29 cellular contexts compared by ENCODE assay signal in genomic region chr22:29933619-29934018, GRCh38.
"Had no signal": no experiment of that assay in that cellular context is flagged by ENCODE, and none has a peak within 500 bp of the region (broad histone marks: within the 10 kb centered on the region; RNA-seq: fewer than 3 reads in every experiment).

No MANE protein-coding gene starts in this region.

- DNase-seq: natural killer cell; occipital lobe; ovary; posterior cingulate gyrus; psoas muscle; right cardiac atrium; spleen; stimulated activated CD4-positive, alpha-beta T cell treated with anti-CD3 and anti-CD28 coated beads, Interleukin-12 subunit alpha, Interleukin-12 subunit beta, amount 100 ng/mL, for 4 hours; stimulated activated CD4-positive, alpha-beta T cell treated with anti-CD3 and anti-CD28 coated beads, Interleukin-1b, Interleukin-23, amount 100 ng/mL, for 48 hours; stimulated activated CD4-positive, alpha-beta T cell treated with anti-CD3 and anti-CD28 coated beads, Interleukin-4, amount 100 ng/mL, for 1 hour; stimulated activated CD4-positive, alpha-beta T cell treated with anti-CD3 and anti-CD28 coated beads, Interleukin-4, amount 100 ng/mL, for 4 hours; stimulated activated CD8-positive, alpha-beta memory T cell treated with anti-CD3 and anti-CD28 coated beads, Interleukin-4, amount 100 ng/mL, for 48 hours; stimulated activated naive CD4-positive, alpha-beta T cell; stimulated activated naive CD8-positive, alpha-beta T cell treated with anti-CD3 and anti-CD28 coated beads, Interleukin-15, amount 100 ng/mL, for 72 hours; stimulated activated naive CD8-positive, alpha-beta T cell treated with anti-CD3 and anti-CD28 coated beads, Interleukin-15, Interleukin-2, amounts not matched to agents 100 U/mL and 50 U/mL, for 24 hours; substantia nigra; testis; tibial artery; transverse colon; upper lobe of left lung had no signal

- H3K27ac ChIP-seq: neural progenitor cell, ovary, parathyroid adenoma, psoas muscle, skin epidermis, spleen, suprapubic skin, testis, tibial artery, transverse colon, upper lobe of left lung, vagina had no signal

- H3K4me1 ChIP-seq: neural progenitor cell, testis had no signal

- H3K4me2 ChIP-seq: neural progenitor cell, smooth muscle cell had no signal

- ATAC-seq: natural killer cell; psoas muscle; right cardiac atrium; sciatic nerve; stimulated activated memory B cell treated with anti-CD40 and anti-IgM and Interleukin-4, amounts not matched to agents 10 μg/mL and 1 μg/mL and 100 μg/mL, for 72 hours; stimulated activated naive CD8-positive, alpha-beta T cell treated with anti-CD3 and anti-CD28 coated beads, Interleukin-15, amount 100 ng/mL, for 72 hours; stimulated activated naive CD8-positive, alpha-beta T cell treated with anti-CD3 and anti-CD28 coated beads, Interleukin-15, Interleukin-2, amounts not matched to agents 100 U/mL and 50 U/mL, for 24 hours had no signal

- H3K4me3 ChIP-seq: neural progenitor cell, ovary, psoas muscle, skin epidermis, smooth muscle cell, spleen, suprapubic skin, testis, tibial artery, transverse colon, upper lobe of left lung, vagina had no signal

- H3K9me3 ChIP-seq: ovary, psoas muscle, spleen, suprapubic skin, testis, tibial artery, transverse colon, upper lobe of left lung, vagina had no signal

- H3K27me3 ChIP-seq: neural progenitor cell, ovary, spleen, suprapubic skin, testis, tibial artery, transverse colon, upper lobe of left lung, vagina had no signal

- H2AFZ ChIP-seq: neural progenitor cell, parathyroid adenoma had no signal

- H3K36me3 ChIP-seq: neural progenitor cell, ovary, spleen, suprapubic skin, tibial artery, transverse colon, upper lobe of left lung, vagina had no signal

- FAIRE-seq: urothelium cell line had no signal

- H3K9ac ChIP-seq: neural progenitor cell, parathyroid adenoma had no signal
